Comparison of ENCODE assay signal across 8 cellular contexts in genomic region chr20:33995053-33995816, GRCh38. TPM values are rescaled to one million over a fixed set of nuclear protein-coding genes. Genes with fewer than 3 reads are reported as not detected.
A peak's percentile ranks its signal among the peaks of the same experiment; 100 is the strongest.
DNase-seq lines count a peak whose midpoint lies in the region; ATAC-seq and TF ChIP-seq lines count a peak whose summit lies in the region.

No MANE protein-coding gene starts in this region.

- H3K27ac ChIP-seq in HUES48 (ENCODE audit: low read depth, low read length) = no peak overlapping the region
- peak overlapping the region; percentile 98 for H3K27ac ChIP-seq in left lung
- peak overlapping the region; percentile 98 to 99 for H3K27ac ChIP-seq in tibial artery

- no peak for ATAC-seq in left lung
- ATAC-seq in GM18858 (IDR thresholded peaks at IDR 0.05; ENCODE audit: unreplicated experiment) = no peak

- peak overlapping the region; percentile 94 for H3K4me3 Mint-ChIP-seq in activated naive CD8-positive, alpha-beta T cell treated with anti-CD3 and anti-CD28 coated beads for 36 hours

- H3K27ac Mint-ChIP-seq in activated naive CD8-positive, alpha-beta T cell treated with anti-CD3 and anti-CD28 coated beads for 36 hours = peak overlapping the region; percentile 57

- H3K27me3 Mint-ChIP-seq in activated naive CD8-positive, alpha-beta T cell treated with anti-CD3 and anti-CD28 coated beads for 36 hours = no peaks in the 10 kb centered on the region

- H3K36me3 ChIP-seq in HUES48 (ENCODE audit: control insufficient read depth, insufficient read depth, low read length) (no peaks in the 10 kb centered on the region), left lung (no peaks in the 10 kb centered on the region), tibial artery (no peaks in the 10 kb centered on the region)

- H3K27me3 ChIP-seq in HUES48 (ENCODE audit: control insufficient read depth, insufficient read depth, low read length) (no peaks in the 10 kb centered on the region), left lung (no peaks in the 10 kb centered on the region), tibial artery (no peaks in the 10 kb centered on the region)

- TF ChIP-seq CTCF in AG09309 (IDR thresholded peaks at IDR 0.05; ENCODE audit: control insufficient read depth, insufficient read depth, low read depth, low read length, missing control alignments) = no peak
- no peak for TF ChIP-seq CTCF in left lung (IDR thresholded peaks at IDR 0.05)
- TF ChIP-seq CTCF in tibial artery (IDR thresholded peaks at IDR 0.05) = no peak

- H3K4me1 ChIP-seq in HUES48 (ENCODE audit: control insufficient read depth, insufficient read depth, low read length) (peaks cover 21% of the 10 kb centered on the region), left lung (peaks cover 31 to 77% of the 10 kb centered on the region in 2 donors), tibial artery (peaks cover 0 to 76% (median 58%) of the 10 kb centered on the region in 4 donors)

- peak overlapping the region; percentile 95 for H3K9ac ChIP-seq in HUES48 (ENCODE audit: low read depth, low read length)

- H3K4me3 ChIP-seq in AG09309 (ENCODE audit: control insufficient read depth, low read depth, low read length) (peak overlapping the region; percentile 88), HUES48 (ENCODE audit: low read depth, low read length) (peak overlapping the region; percentile 89), left lung (peak overlapping the region; percentile 91 to 98), tibial artery (peak overlapping the region; percentile 96 to 99)

- H3K9me3 ChIP-seq in HUES48 (ENCODE audit: control insufficient read depth, insufficient read depth, low read length) = no peaks in the 10 kb centered on the region
- H3K9me3 ChIP-seq in left lung = no peaks in the 10 kb centered on the region
- no peaks in the 10 kb centered on the region for H3K9me3 ChIP-seq in tibial artery

- peaks cover 61% of the 10 kb centered on the region for H3K4me1 Mint-ChIP-seq in activated naive CD8-positive, alpha-beta T cell treated with anti-CD3 and anti-CD28 coated beads for 36 hours

- DNase-seq in AG09309 (ENCODE audit: low read depth) = no peak
- DNase-seq in activated naive CD8-positive, alpha-beta T cell treated with anti-CD3 and anti-CD28 coated beads for 36 hours = no peak
- no peak for DNase-seq in left lung
- DNase-seq in tibial artery = no peak
- no peak for DNase-seq in stimulated activated CD4-positive, alpha-beta T cell treated with anti-CD3 and anti-CD28 coated beads, Interleukin-12 subunit alpha, Interleukin-12 subunit beta, amount 100 ng/mL, for 4 hours
- DNase-seq in stimulated activated CD4-positive, alpha-beta T cell treated with anti-CD3 and anti-CD28 coated beads, Interleukin-1b, Interleukin-23, amount 100 ng/mL, for 48 hours = no peak

- H3K9me3 Mint-ChIP-seq in activated naive CD8-positive, alpha-beta T cell treated with anti-CD3 and anti-CD28 coated beads for 36 hours = no peaks in the 10 kb centered on the region

- intact Hi-C loops in left lung (cut with DNase I) (loop anchor here in 1 of 2 donors (5.0 kb wide), 1 partner anchor 52 kb away; no protein-coding TSS in a partner anchor), tibial artery (cut with DNase I; ENCODE audit: low total_unique reads) (loop anchor here (10.0 kb wide), 2 partner anchors 120 to 180 kb away; partner anchors contain the start of genes CHMP4B and EIF2S2)

- peaks cover 48% of the 10 kb centered on the region for H3K36me3 Mint-ChIP-seq in activated naive CD8-positive, alpha-beta T cell treated with anti-CD3 and anti-CD28 coated beads for 36 hours

RNA-seq across cellular contexts. Expression of gene RALY, which starts 1.5 kb away (rescaled TPM):
- total RNA-seq in activated naive CD8-positive, alpha-beta T cell treated with anti-CD3 and anti-CD28 coated beads for 36 hours = 100 to 1,000 TPM; 147 to 148 TPM
- total RNA-seq in left lung = 100 to 1,000 TPM; 127 to 151 TPM
